ENCODE assay signal across 19 cellular contexts in genomic region chr14:20910822-20911221, GRCh38. TPM values are rescaled to one million over a fixed set of nuclear protein-coding genes. Genes with fewer than 3 reads are reported as not detected.
"Had no signal": no experiment of that assay in that cellular context is flagged by ENCODE, and none has a peak within 500 bp of the region (broad histone marks: within the 10 kb centered on the region; RNA-seq: fewer than 3 reads in every experiment).

No MANE protein-coding gene starts in this region.

RNA-seq across cellular contexts. Expression of gene RNASE3, which starts 19.6 kb away (rescaled TPM):
- total RNA-seq: activated naive CD4-positive, alpha-beta T cell treated with anti-CD3 and anti-CD28 coated beads for 36 hours; activated naive CD4-positive, alpha-beta T cell treated with anti-CD3 and anti-CD28 coated beads, Interleukin-2, amount 50 U/mL, for 72 hours; activated naive CD8-positive, alpha-beta T cell treated with anti-CD3 and anti-CD28 coated beads for 36 hours; activated naive CD8-positive, alpha-beta T cell treated with anti-CD3 and anti-CD28 coated beads, Interleukin-2, amount 10 ng/mL, durations not matched to agents 7 days and 5 days; activated T-cell treated with anti-CD3 and anti-CD28 coated beads, Interleukin-2, amount 50 U/mL, for 4 hours; activated T-cell treated with anti-CD3 and anti-CD28 coated beads, Interleukin-2, amount 50 U/mL, for 72 hours; activated T-helper 1 cell treated with anti-CD3 and anti-CD28 coated beads, Interleukin-12 subunit alpha, Interleukin-12 subunit beta, Interleukin-2, Interleukin-4 antibody, amounts not matched to agents 30 ng/mL and 10 ng/mL and 1 ng/mL, durations not matched to agents 14 hours and 24 hours and 36 hours; activated T-helper 17 cell treated with anti-CD3 and anti-CD28 coated beads, Interleukin-2, amount 50 U/mL, for 72 hours; activated T-helper 2 cell treated with anti-CD3 and anti-CD28 coated beads, Interferon-gamma antibody, Interleukin-2, Interleukin-4, amounts not matched to agents 10 μg/mL and 5 μg/mL and 100 μg/mL, durations not matched to agents 14 hours and 24 hours and 36 hours; ascending aorta; astrocyte; body of pancreas; breast epithelium; bronchial epithelial cell; cardiac muscle cell; cardiac septum; cerebellum; chondrocyte had no signal
- polyA plus RNA-seq: aorta, cardiac muscle cell had no signal

RNA-seq across cellular contexts. Expression of gene RNASE2, which starts 44.5 kb away (rescaled TPM):
- total RNA-seq: activated naive CD4-positive, alpha-beta T cell treated with anti-CD3 and anti-CD28 coated beads for 36 hours; activated naive CD4-positive, alpha-beta T cell treated with anti-CD3 and anti-CD28 coated beads, Interleukin-2, amount 50 U/mL, for 72 hours; activated naive CD8-positive, alpha-beta T cell treated with anti-CD3 and anti-CD28 coated beads for 36 hours; activated naive CD8-positive, alpha-beta T cell treated with anti-CD3 and anti-CD28 coated beads, Interleukin-2, amount 10 ng/mL, durations not matched to agents 7 days and 5 days; activated T-cell treated with anti-CD3 and anti-CD28 coated beads, Interleukin-2, amount 50 U/mL, for 4 hours; activated T-cell treated with anti-CD3 and anti-CD28 coated beads, Interleukin-2, amount 50 U/mL, for 72 hours; activated T-helper 1 cell treated with anti-CD3 and anti-CD28 coated beads, Interleukin-12 subunit alpha, Interleukin-12 subunit beta, Interleukin-2, Interleukin-4 antibody, amounts not matched to agents 30 ng/mL and 10 ng/mL and 1 ng/mL, durations not matched to agents 14 hours and 24 hours and 36 hours; activated T-helper 17 cell treated with anti-CD3 and anti-CD28 coated beads, Interleukin-2, amount 50 U/mL, for 72 hours; activated T-helper 2 cell treated with anti-CD3 and anti-CD28 coated beads, Interferon-gamma antibody, Interleukin-2, Interleukin-4, amounts not matched to agents 10 μg/mL and 5 μg/mL and 100 μg/mL, durations not matched to agents 14 hours and 24 hours and 36 hours; ascending aorta; astrocyte; body of pancreas; bronchial epithelial cell; cardiac muscle cell; cerebellum; chondrocyte had no signal
- polyA plus RNA-seq: cardiac muscle cell had no signal
